In the genomic region with DNA sequence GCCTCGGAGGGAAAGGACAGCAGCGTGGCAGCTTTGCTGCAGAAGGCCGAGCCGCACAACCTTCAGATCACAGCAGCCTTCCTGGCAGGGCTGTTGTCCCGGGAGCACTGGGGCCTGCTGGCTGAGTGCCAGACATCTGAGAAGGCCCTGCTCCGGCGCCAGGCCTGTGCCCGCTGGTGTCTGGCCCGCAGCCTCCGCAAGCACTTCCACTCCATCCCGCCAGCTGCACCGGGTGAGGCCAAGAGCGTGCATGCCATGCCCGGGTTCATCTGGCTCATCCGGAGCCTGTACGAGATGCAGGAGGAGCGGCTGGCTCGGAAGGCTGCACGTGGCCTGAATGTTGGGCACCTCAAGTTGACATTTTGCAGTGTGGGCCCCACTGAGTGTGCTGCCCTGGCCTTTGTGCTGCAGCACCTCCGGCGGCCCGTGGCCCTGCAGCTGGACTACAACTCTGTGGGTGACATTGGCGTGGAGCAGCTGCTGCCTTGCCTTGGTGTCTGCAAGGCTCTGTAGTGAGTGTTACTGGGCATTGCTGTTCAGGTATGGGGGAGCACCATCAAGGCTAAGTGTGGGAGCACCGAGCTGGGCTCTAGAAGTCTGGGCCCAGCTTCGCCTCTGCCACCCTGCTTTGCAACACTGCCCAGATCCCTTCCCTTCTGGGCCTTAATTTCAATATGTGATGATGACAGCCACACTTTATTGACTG, we compare ENCODE assay signal across 12 cellular contexts. TPM values are rescaled to one million over a fixed set of nuclear protein-coding genes. Genes with fewer than 3 reads are reported as not detected.
DNase-seq lines count a peak whose midpoint lies in the region; ATAC-seq lines count a peak whose summit lies in the region.
"Had no signal": no experiment of that assay in that cellular context is flagged by ENCODE, and none has a peak within 500 bp of the region (broad histone marks: within the 10 kb centered on the region; RNA-seq: fewer than 3 reads in every experiment).

No MANE protein-coding gene starts in this region.

- no peak overlapping the region for H3K4me3 ChIP-seq in H7 (ENCODE audit: insufficient read depth, low read depth, low read length)
- no peak overlapping the region for H3K4me3 ChIP-seq in rectal smooth muscle tissue (ENCODE audit: low read length)

- intact Hi-C loops in left cardiac atrium (cut with DNase I), result no loop called here

- H3K4me1 ChIP-seq in rectal smooth muscle tissue (ENCODE audit: control insufficient read depth, insufficient read depth, low read length), result no peaks in the 10 kb centered on the region

- H3K9ac ChIP-seq in rectal smooth muscle tissue (ENCODE audit: low read length), result no peak overlapping the region

- H3K27ac ChIP-seq in rectal smooth muscle tissue (ENCODE audit: low read depth, low read length), result peak overlapping the region; percentile 37

- DNase-seq in H7 (peak; percentile 26), SHP77 (lab: John Stamatoyannopoulos, UW) (peak; percentile 27 to 79), left cardiac atrium (peak; percentile 33), NCI-H2081 (lab: John Stamatoyannopoulos, UW) (no peak), NCI-H2107 treated with DMSO at 0.1 percent for 48 hours (lab: John Stamatoyannopoulos, UW; ENCODE audit: unreplicated experiment) (no peak), NCI-H526 (lab: John Stamatoyannopoulos, UW) (no peak)
- DNase-seq: activated CD8-positive, alpha-beta T cell treated with anti-CD3 and anti-CD28 coated beads for 36 hours; activated naive CD4-positive, alpha-beta T cell; CD4-positive, CD25-positive, alpha-beta regulatory T cell had no signal

- H3K27me3 ChIP-seq in H7 (ENCODE audit: control insufficient read depth, insufficient read depth, low read length), result no peaks in the 10 kb centered on the region
- H3K27me3 ChIP-seq in rectal smooth muscle tissue (ENCODE audit: control insufficient read depth, insufficient read depth, low read length), result no peaks in the 10 kb centered on the region

- no peaks in the 10 kb centered on the region for H3K36me3 ChIP-seq in H7 (replicated peaks; ENCODE audit: control insufficient read depth, insufficient read depth, low read length)
- no peaks in the 10 kb centered on the region for H3K36me3 ChIP-seq in rectal smooth muscle tissue (ENCODE audit: control insufficient read depth, insufficient read depth, low read length)

- peak; percentile 38 to 59 for ATAC-seq in left cardiac atrium
- ATAC-seq: activated CD8-positive, alpha-beta T cell treated with anti-CD3 and anti-CD28 coated beads for 36 hours; Panc1 had no signal

RNA-seq across cellular contexts. Expression of gene NOD2, which starts 18.6 kb away (rescaled TPM):
- 0.33 TPM in 1 of 2 replicates, not detected in the other for total RNA-seq in H7 (2014; rRNA removed; shearing (Covaris generic))
- 1 to 10 TPM; 1.3 to 1.4 TPM for total RNA-seq in left cardiac atrium

RNA-seq across cellular contexts. Expression of gene CYLD, which starts 29.9 kb away (rescaled TPM):
- total RNA-seq in H7 (2014; rRNA removed; shearing (Covaris generic)), result 5.0 and 6.2 TPM in 2 replicates
- 10 to 100 TPM; 26.7 to 29.6 TPM for total RNA-seq in left cardiac atrium

RNA-seq across cellular contexts. Expression of gene SNX20, which starts 30.9 kb away (rescaled TPM):
- not detected in 2 replicates for total RNA-seq in H7 (2014; rRNA removed; shearing (Covaris generic))
- total RNA-seq in left cardiac atrium, result 1 to 10 TPM; 1.2 to 2.0 TPM
- total RNA-seq: epithelial cell of proximal tubule had no signal

Comparison
In these comparisons a context has a peak if more than half of its experiments do, and no peak if none do; other contexts are left out.
1. DNase-seq: peak in H7 (single experiment), SHP77 (2 of 2) and left cardiac atrium (single experiment); none in NCI-H2081 (0 of 2), NCI-H2107 treated with DMSO at 0.1 percent for 48 hours (single experiment) and NCI-H526 (0 of 2).